15 cellular contexts compared by ENCODE assay signal in genomic region chr9:92980085-92980745, GRCh38. TPM values are rescaled to one million over a fixed set of nuclear protein-coding genes. Genes with fewer than 3 reads are reported as not detected.
A peak's percentile ranks its signal among the peaks of the same experiment; 100 is the strongest.
DNase-seq lines count a peak whose midpoint lies in the region; ATAC-seq and TF ChIP-seq lines count a peak whose summit lies in the region.
"Had no signal": no experiment of that assay in that cellular context is flagged by ENCODE, and none has a peak within 500 bp of the region (broad histone marks: within the 10 kb centered on the region; RNA-seq: fewer than 3 reads in every experiment).

No MANE protein-coding gene starts in this region.

- CTCF ChIA-PET in activated CD8-positive, alpha-beta memory T cell treated with anti-CD3 and anti-CD28 coated beads, Interleukin-2, amount 10 ng/mL, durations not matched to agents 7 days and 5 days (lab: Charles Lee), result interaction anchor here (0.7 to 1.7 kb wide), 8 partner anchors 10 to 25 kb away, joined by 3 to 7 read pairs (median 5); no protein-coding TSS in a partner anchor
- CTCF ChIA-PET in PC-9 (lab: Charles Lee), result interaction anchor here (0.5 to 0.7 kb wide), 2 partner anchors 182 to 1825 kb away, joined by 4 to 5 read pairs; no protein-coding TSS in a partner anchor

- peaks cover 57% of the 10 kb centered on the region for H3K9me3 ChIP-seq in PC-9 (ENCODE audit: insufficient read depth, low read depth)

- intact Hi-C loops in PC-9 (cut with micrococcal nuclease; ENCODE audit: unreplicated experiment), result loop anchor here (1.0 kb wide), 1 partner anchor 8 kb away; no protein-coding TSS in a partner anchor

- peak; percentile 74 for ATAC-seq in activated CD8-positive, alpha-beta memory T cell treated with anti-CD3 and anti-CD28 coated beads, Interleukin-2, amount 10 ng/mL, durations not matched to agents 7 days and 5 days
- no peak for ATAC-seq in stimulated activated effector memory CD8-positive, alpha-beta T cell treated with anti-CD3 and anti-CD28 coated beads, Interleukin-12 subunit alpha, Interleukin-12 subunit beta, amount 100 ng/mL, for 72 hours
- ATAC-seq in HG03159 (IDR thresholded peaks at IDR 0.05; ENCODE audit: unreplicated experiment) (no peak), GM19395 (IDR thresholded peaks at IDR 0.05; ENCODE audit: unreplicated experiment) (no peak)
- ATAC-seq: lower lobe of right lung had no signal

- H3K27me3 Mint-ChIP-seq in activated CD8-positive, alpha-beta memory T cell treated with anti-CD3 and anti-CD28 coated beads, Interleukin-2, amount 10 ng/mL, durations not matched to agents 7 days and 5 days, result no peaks in the 10 kb centered on the region

- BruUV-seq in PC-9 (replicated peaks; lab: Mats Ljungman, UMichigan), result no TSS peak

- H3F3A ChIP-seq in PC-9 (ENCODE audit: insufficient read depth, low read depth), result peaks cover 35% of the 10 kb centered on the region

- no peaks in the 10 kb centered on the region for H4K20me1 ChIP-seq in PC-9 (ENCODE audit: insufficient read depth)

- no peaks in the 10 kb centered on the region for H3K27me3 ChIP-seq in PC-9 (ENCODE audit: insufficient read depth, low read depth)

- H3K4me1 Mint-ChIP-seq in activated CD8-positive, alpha-beta memory T cell treated with anti-CD3 and anti-CD28 coated beads, Interleukin-2, amount 10 ng/mL, durations not matched to agents 7 days and 5 days, result peaks cover 49% of the 10 kb centered on the region
- H3K4me1 Mint-ChIP-seq in stimulated activated effector memory CD8-positive, alpha-beta T cell treated with anti-CD3 and anti-CD28 coated beads, Interleukin-12 subunit alpha, Interleukin-12 subunit beta, amount 100 ng/mL, for 72 hours, result peaks cover 63% of the 10 kb centered on the region

- no peak for TF ChIP-seq CTCF in PC-9 (conservative IDR thresholded peaks at IDR 0.05)

- H3K27ac Mint-ChIP-seq in activated CD8-positive, alpha-beta memory T cell treated with anti-CD3 and anti-CD28 coated beads, Interleukin-2, amount 10 ng/mL, durations not matched to agents 7 days and 5 days, result peak overlapping the region; percentile 83
- peak overlapping the region; percentile 29 for H3K27ac Mint-ChIP-seq in stimulated activated effector memory CD8-positive, alpha-beta T cell treated with anti-CD3 and anti-CD28 coated beads, Interleukin-12 subunit alpha, Interleukin-12 subunit beta, amount 100 ng/mL, for 72 hours

- POLR2A ChIA-PET in PC-9 (lab: Charles Lee; ENCODE audit: unreplicated experiment), result interaction anchor here (0.6 kb wide), 1 partner anchor 115 kb away, joined by 3 read pairs; no protein-coding TSS in a partner anchor

- peaks cover 20% of the 10 kb centered on the region for H3K9me3 Mint-ChIP-seq in activated CD8-positive, alpha-beta memory T cell treated with anti-CD3 and anti-CD28 coated beads, Interleukin-2, amount 10 ng/mL, durations not matched to agents 7 days and 5 days (ENCODE audit: low read depth)
- H3K9me3 Mint-ChIP-seq in stimulated activated effector memory CD8-positive, alpha-beta T cell treated with anti-CD3 and anti-CD28 coated beads, Interleukin-12 subunit alpha, Interleukin-12 subunit beta, amount 100 ng/mL, for 72 hours, result peaks cover 9% of the 10 kb centered on the region

- H3K27ac ChIP-seq in PC-9, result peak overlapping the region; percentile 89
- H3K27ac ChIP-seq: lower lobe of right lung had no signal

- H3K4me3 Mint-ChIP-seq in activated CD8-positive, alpha-beta memory T cell treated with anti-CD3 and anti-CD28 coated beads, Interleukin-2, amount 10 ng/mL, durations not matched to agents 7 days and 5 days, result peak overlapping the region; percentile 61
- peak overlapping the region; percentile 52 for H3K4me3 Mint-ChIP-seq in stimulated activated effector memory CD8-positive, alpha-beta T cell treated with anti-CD3 and anti-CD28 coated beads, Interleukin-12 subunit alpha, Interleukin-12 subunit beta, amount 100 ng/mL, for 72 hours

- H3K79me2 ChIP-seq in PC-9 (ENCODE audit: low read depth), result peaks cover 75% of the 10 kb centered on the region

- no peak for DNase-seq in activated CD8-positive, alpha-beta memory T cell treated with anti-CD3 and anti-CD28 coated beads, Interleukin-2, amount 10 ng/mL, durations not matched to agents 7 days and 5 days
- no peak for DNase-seq in activated CD8-positive, alpha-beta memory T cell treated with anti-CD3 and anti-CD28 coated beads for 24 hours
- DNase-seq in PC-9 (peak; percentile 38 to 77), amniotic epithelial cell (ENCODE audit: low read depth) (peak; percentile 3), SW480 (ENCODE audit: low spot score) (no peak)
- DNase-seq in stimulated activated effector memory CD8-positive, alpha-beta T cell treated with anti-CD3 and anti-CD28 coated beads, Interleukin-12 subunit alpha, Interleukin-12 subunit beta, amount 100 ng/mL, for 72 hours (ENCODE audit: low spot score in 2 of 2), result no peak
- DNase-seq: activated gamma-delta T cell treated with Interleukin-2 at 50 U/mL for 16 hours, DND-41, lower lobe of right lung, NCI-H1048, NCI-H345, nucleus accumbens had no signal

- no peak overlapping the region for H2AFZ ChIP-seq in PC-9

- peak overlapping the region; percentile 22; the same call in 1 of the 2 replicates for H3K4me3 ChIP-seq in PC-9
- H3K4me3 ChIP-seq: lower lobe of right lung had no signal

- H3K4me1 ChIP-seq in PC-9 (replicated peaks; ENCODE audit: insufficient read depth), result peaks cover 55% of the 10 kb centered on the region

- peaks cover 78% of the 10 kb centered on the region for H3K36me3 Mint-ChIP-seq in activated CD8-positive, alpha-beta memory T cell treated with anti-CD3 and anti-CD28 coated beads, Interleukin-2, amount 10 ng/mL, durations not matched to agents 7 days and 5 days
- H3K36me3 Mint-ChIP-seq in stimulated activated effector memory CD8-positive, alpha-beta T cell treated with anti-CD3 and anti-CD28 coated beads, Interleukin-12 subunit alpha, Interleukin-12 subunit beta, amount 100 ng/mL, for 72 hours, result peaks cover 92% of the 10 kb centered on the region

- H3K9me2 ChIP-seq in PC-9 (ENCODE audit: insufficient read depth), result no peaks in the 10 kb centered on the region

- peak overlapping the region; percentile 49 for H3K4me2 ChIP-seq in PC-9

- H3K36me3 ChIP-seq in PC-9 (ENCODE audit: low read depth), result peaks cover 58% of the 10 kb centered on the region

RNA-seq across cellular contexts. Expression of gene FGD3, which starts 32.9 kb away (rescaled TPM):
- total RNA-seq in activated CD8-positive, alpha-beta memory T cell treated with anti-CD3 and anti-CD28 coated beads, Interleukin-2, amount 10 ng/mL, durations not matched to agents 7 days and 5 days, result 10 to 100 TPM; 72.1 to 91.2 TPM
- total RNA-seq in PC-9 (2021), result 84.9 and 89.0 TPM in 2 replicates
- total RNA-seq: chondrocyte had no signal

Comparison
In these comparisons a context has a peak if more than half of its experiments do, and no peak if none do; other contexts are left out.
1. DNase-seq: peak in PC-9 (2 of 2) and amniotic epithelial cell (single experiment); none in activated CD8-positive, alpha-beta memory T cell treated with anti-CD3 and anti-CD28 coated beads, Interleukin-2, amount 10 ng/mL, durations not matched to agents 7 days and 5 days (single experiment), activated CD8-positive, alpha-beta memory T cell treated with anti-CD3 and anti-CD28 coated beads for 24 hours (single experiment), stimulated activated effector memory CD8-positive, alpha-beta T cell treated with anti-CD3 and anti-CD28 coated beads, Interleukin-12 subunit alpha, Interleukin-12 subunit beta, amount 100 ng/mL, for 72 hours (0 of 2) and SW480 (single experiment).